Comparison of ENCODE assay signal across 11 cellular contexts in the genomic region with DNA sequence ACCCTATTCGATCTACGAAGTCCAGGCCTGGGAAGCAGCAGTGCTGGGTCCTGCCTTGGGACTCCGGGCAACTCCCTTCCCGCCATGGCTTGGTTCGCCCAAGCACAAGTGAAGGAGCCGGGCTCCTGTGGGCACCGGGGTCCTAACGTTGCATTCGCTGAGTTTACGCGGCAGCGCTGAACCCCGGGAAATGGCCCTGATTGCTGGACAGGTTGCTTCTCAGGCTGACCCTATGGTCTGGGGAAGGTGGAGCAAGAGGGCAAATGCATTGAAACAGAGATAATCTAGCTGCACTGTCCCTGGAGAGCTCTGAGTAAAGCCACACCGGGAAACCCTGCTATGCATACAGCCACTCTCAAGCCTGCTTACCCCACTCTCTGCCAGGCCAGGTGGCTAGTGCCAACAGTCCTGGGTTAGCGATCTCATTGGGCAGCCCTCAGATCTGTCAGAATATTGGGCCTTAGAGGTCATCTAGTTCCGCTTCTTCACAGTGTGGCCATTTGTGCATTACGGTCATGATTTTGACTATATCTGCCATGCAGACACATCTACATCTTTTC. TPM values are rescaled to one million over a fixed set of nuclear protein-coding genes. Genes with fewer than 3 reads are reported as not detected.
DNase-seq lines count a peak whose midpoint lies in the region; ATAC-seq and TF ChIP-seq lines count a peak whose summit lies in the region.
"Had no signal": no experiment of that assay in that cellular context is flagged by ENCODE, and none has a peak within 500 bp of the region (broad histone marks: within the 10 kb centered on the region; RNA-seq: fewer than 3 reads in every experiment).

No MANE protein-coding gene starts in this region.

- H3K36me3 ChIP-seq in neuronal stem cell (replicated peaks in 1 of 2; ENCODE audit: control insufficient read depth in 2 of 2, insufficient read depth in 2 of 2, low read length in 2 of 2) (no peaks in the 10 kb centered on the region), brain microvascular endothelial cell (replicated peaks) (no peaks in the 10 kb centered on the region), upper lobe of right lung (peaks cover 4% of the 10 kb centered on the region)
- H3K36me3 ChIP-seq: Peyer's patch, thoracic aorta had no signal

- no peak overlapping the region for H3K23ac ChIP-seq in neuronal stem cell (ENCODE audit: low read depth, low read length, poor library complexity)

- H3K4me1 ChIP-seq in neuronal stem cell (ENCODE audit: control insufficient read depth in 2 of 2, insufficient read depth in 1 of 2, low read depth in 1 of 2, low read length in 2 of 2) (peaks cover 0 to 8% of the 10 kb centered on the region in 2 donors), upper lobe of right lung (peaks cover 24% of the 10 kb centered on the region)

- H3K9ac ChIP-seq in neuronal stem cell (ENCODE audit: low read depth, low read length, poor library complexity): no peak overlapping the region

- intact Hi-C loops in upper lobe of right lung (cut with DNase I): no loop called here

- TF ChIP-seq CTCF in brain microvascular endothelial cell (IDR thresholded peaks at IDR 0.05; ENCODE audit: low read depth, low read length, missing control alignments): no peak
- TF ChIP-seq CTCF in upper lobe of right lung (IDR thresholded peaks at IDR 0.05): no peak

- no peak overlapping the region for H2AFZ ChIP-seq in neuronal stem cell (ENCODE audit: low read length)

- H3K18ac ChIP-seq in neuronal stem cell (ENCODE audit: low read length): no peak overlapping the region

- no peaks in the 10 kb centered on the region for H3K9me3 ChIP-seq in neuronal stem cell (replicated peaks in 1 of 2; ENCODE audit: control insufficient read depth in 2 of 2, insufficient read depth in 1 of 2, low read depth in 1 of 2, low read length in 2 of 2)
- no peaks in the 10 kb centered on the region for H3K9me3 ChIP-seq in upper lobe of right lung
- H3K9me3 ChIP-seq: Peyer's patch, thoracic aorta had no signal

- H3K4me3 ChIP-seq in neuronal stem cell (ENCODE audit: low read length in 2 of 2): no peak overlapping the region
- no peak overlapping the region for H3K4me3 ChIP-seq in brain microvascular endothelial cell (ENCODE audit: low read depth, low read length)
- no peak overlapping the region for H3K4me3 ChIP-seq in upper lobe of right lung
- H3K4me3 ChIP-seq: Peyer's patch, thoracic aorta had no signal

- no peak overlapping the region for H2BK120ac ChIP-seq in neuronal stem cell (ENCODE audit: low read depth, low read length)

- H3K14ac ChIP-seq in neuronal stem cell (ENCODE audit: low read length): no peak overlapping the region

- H2BK5ac ChIP-seq in neuronal stem cell (ENCODE audit: low read length): no peak overlapping the region

- H3K27ac ChIP-seq in neuronal stem cell (replicated peaks; ENCODE audit: low read length) (no peak overlapping the region), brain microvascular endothelial cell (no peak overlapping the region), upper lobe of right lung (no peak overlapping the region)
- H3K27ac ChIP-seq: thoracic aorta had no signal

- ATAC-seq in GM18508 (IDR thresholded peaks at IDR 0.05; ENCODE audit: insufficient read depth, unreplicated experiment) (peak; percentile 34), GM19351 (IDR thresholded peaks at IDR 0.05; ENCODE audit: unreplicated experiment) (peak; percentile 46), upper lobe of right lung (no peak)
- ATAC-seq: sciatic nerve had no signal

- H2BK12ac ChIP-seq in neuronal stem cell (ENCODE audit: low read length): no peak overlapping the region

- H2AK5ac ChIP-seq in neuronal stem cell (ENCODE audit: low read depth, low read length): peak overlapping the region; percentile 58

- H3K4me2 ChIP-seq in neuronal stem cell (ENCODE audit: insufficient read depth, low read length, poor library complexity, severe bottlenecking): no peak overlapping the region

- in situ Hi-C loops in brain microvascular endothelial cell (cut with HindIII; ENCODE audit: low pct_ligation_motif_present, low sequenced_read_pairs): no loop called here

- peak; percentile 62 for DNase-seq in NAMALWA (ENCODE audit: low spot score)
- DNase-seq in neuronal stem cell (ENCODE audit: low spot score): no peak
- DNase-seq in AG08395 (ENCODE audit: low spot score): no peak
- no peak for DNase-seq in brain microvascular endothelial cell
- no peak for DNase-seq in upper lobe of right lung
- DNase-seq: kidney, Peyer's patch had no signal

- no peak overlapping the region for H2BK15ac ChIP-seq in neuronal stem cell (ENCODE audit: low read length)

- H3K4ac ChIP-seq in neuronal stem cell (ENCODE audit: low read length): no peak overlapping the region

- WGBS in neuronal stem cell (ENCODE audit: extremely low coverage in 2 of 2, insufficient read length in 2 of 2, insufficient replicate concordance in 1 of 2), 2 donors: no CpG with 5 or more reads among the region's 17 CpGs

- H3K27me3 ChIP-seq in neuronal stem cell (ENCODE audit: control insufficient read depth in 3 of 3, insufficient read depth in 3 of 3, low read depth in 1 of 3, low read length in 3 of 3) (peaks cover 0 to 45% (median 0%) of the 10 kb centered on the region in 3 experiments), brain microvascular endothelial cell (replicated peaks) (no peaks in the 10 kb centered on the region), upper lobe of right lung (no peaks in the 10 kb centered on the region)
- H3K27me3 ChIP-seq: Peyer's patch had no signal

- no peak overlapping the region for H4K91ac ChIP-seq in neuronal stem cell (ENCODE audit: low read depth, low read length, poor library complexity)

- no peak overlapping the region for H4K8ac ChIP-seq in neuronal stem cell (ENCODE audit: low read depth, low read length)

- H3K79me1 ChIP-seq in neuronal stem cell (ENCODE audit: low read depth, low read length): no peaks in the 10 kb centered on the region

RNA-seq across cellular contexts. Expression of a gene that starts 11.3 kb away (rescaled TPM):
- polyA plus RNA-seq in neuronal stem cell (2013, experiment 1 of 2): 0.06 TPM
- polyA plus RNA-seq in neuronal stem cell (2013, experiment 2 of 2): 0.07 TPM
- total RNA-seq in upper lobe of right lung: 19.3 TPM

RNA-seq across cellular contexts. Expression of a gene that starts 29.7 kb away (rescaled TPM):
- 77.4 TPM for polyA plus RNA-seq in neuronal stem cell (2013, experiment 1 of 2)
- polyA plus RNA-seq in neuronal stem cell (2013, experiment 2 of 2): 74.7 TPM
- total RNA-seq in upper lobe of right lung: 27.2 TPM
